ENCODE assay signal across 8 cellular contexts in the genomic region with DNA sequence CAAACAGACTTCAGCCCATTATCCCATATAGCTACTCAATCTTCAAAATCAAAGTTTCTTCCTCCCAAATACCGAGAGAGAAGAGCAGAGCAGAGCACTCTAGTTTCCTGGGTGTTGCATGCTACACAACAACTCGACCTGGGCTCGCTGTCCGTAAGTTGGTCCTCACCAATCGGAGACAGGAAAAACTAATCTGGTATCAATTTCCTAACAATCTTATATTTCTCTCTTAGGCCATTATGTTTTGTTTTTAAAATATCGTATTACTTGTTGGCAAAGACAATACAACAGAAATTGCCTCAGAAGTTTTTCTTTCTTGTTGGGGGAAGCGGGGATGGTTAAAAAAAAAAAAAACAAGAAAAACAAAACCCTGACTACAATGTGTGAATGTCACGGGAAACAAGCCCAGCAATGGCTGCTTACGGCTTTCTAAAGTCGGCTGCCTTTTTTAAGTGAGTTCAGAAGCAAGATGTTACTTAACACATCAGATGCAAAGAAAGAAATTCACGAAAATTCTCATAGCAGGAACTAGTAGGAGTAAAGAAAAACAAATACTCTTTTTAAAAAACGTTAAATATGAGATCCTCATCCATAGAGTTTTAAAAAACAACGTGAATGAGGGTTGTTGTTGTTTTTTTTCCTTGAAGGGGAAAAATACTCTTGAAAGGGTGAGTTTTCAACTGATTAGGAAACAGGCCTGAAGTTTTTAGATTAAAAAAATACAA. TPM values are rescaled to one million over a fixed set of nuclear protein-coding genes. Genes with fewer than 3 reads are reported as not detected.
A peak's percentile ranks its signal among the peaks of the same experiment; 100 is the strongest.
DNase-seq lines count a peak whose midpoint lies in the region; ATAC-seq and TF ChIP-seq lines count a peak whose summit lies in the region.

No MANE protein-coding gene starts in this region.

- POLR2A ChIA-PET in naive thymus-derived CD8-positive, alpha-beta T cell (lab: Charles Lee): interaction anchor here (1.2 to 1.4 kb wide), 3 partner anchors 10 to 22 kb away, joined by 3 to 5 read pairs (median 4); no protein-coding TSS in a partner anchor

- H3K4me3 ChIP-seq in AG09309 (ENCODE audit: control insufficient read depth, low read depth, low read length): peak overlapping the region; percentile 73
- H3K4me3 ChIP-seq in SJCRH30: peak overlapping the region; percentile 70

- no peaks in the 10 kb centered on the region for H3K27me3 ChIP-seq in SJCRH30

- peaks cover 17% of the 10 kb centered on the region for H3K27me3 Mint-ChIP-seq in endothelial cell (ENCODE audit: unreplicated experiment)
- H3K27me3 Mint-ChIP-seq in naive thymus-derived CD8-positive, alpha-beta T cell: no peaks in the 10 kb centered on the region

- no peak for TF ChIP-seq CTCF in AG09309 (IDR thresholded peaks at IDR 0.05; ENCODE audit: control insufficient read depth, insufficient read depth, low read depth, low read length, missing control alignments)
- no peak for TF ChIP-seq CTCF in GM13976 (IDR thresholded peaks at IDR 0.05; ENCODE audit: borderline replicate concordance, control extremely low read depth, extremely low read depth, insufficient read depth, missing control alignments)
- no peak for TF ChIP-seq CTCF in endothelial cell (IDR thresholded peaks at IDR 0.05; ENCODE audit: unreplicated experiment)

- DNase-seq in AG09309 (ENCODE audit: low read depth): no peak
- DNase-seq in GM13976 (ENCODE audit: low spot score): peak; percentile 42
- DNase-seq in SJCRH30: peak; percentile 39 to 67
- no peak for DNase-seq in endothelial cell (ENCODE audit: low spot score)
- peak in 3 of 10 donors; percentile 52 to 61 (median 56) for DNase-seq in naive thymus-derived CD8-positive, alpha-beta T cell
- no peak for DNase-seq in SKM-1 (lab: John Stamatoyannopoulos, UW; ENCODE audit: unreplicated experiment)
- no peak for DNase-seq in ecto neural progenitor cell (ENCODE audit: low spot score)

- peaks cover 64% of the 10 kb centered on the region for H3K4me1 Mint-ChIP-seq in endothelial cell (ENCODE audit: unreplicated experiment)
- peaks cover 29 to 71% (median 55%) of the 10 kb centered on the region in 4 donors for H3K4me1 Mint-ChIP-seq in naive thymus-derived CD8-positive, alpha-beta T cell

- in situ Hi-C loops in GM13976 (cut with MboI; ENCODE audit: low sequenced_read_pairs, unreplicated experiment): no loop called here

- peak overlapping the region; percentile 89 for H3K27ac ChIP-seq in SJCRH30

- H3K4me1 ChIP-seq in SJCRH30: peaks cover 13% of the 10 kb centered on the region

- H3K36me3 Mint-ChIP-seq in endothelial cell (ENCODE audit: low read depth, unreplicated experiment): peaks cover 8% of the 10 kb centered on the region
- H3K36me3 Mint-ChIP-seq in naive thymus-derived CD8-positive, alpha-beta T cell: peaks cover 0 to 6% (median 0%) of the 10 kb centered on the region in 3 donors

- no peaks in the 10 kb centered on the region for H3K9me3 Mint-ChIP-seq in endothelial cell (ENCODE audit: unreplicated experiment)
- no peaks in the 10 kb centered on the region for H3K9me3 Mint-ChIP-seq in naive thymus-derived CD8-positive, alpha-beta T cell

- H3K36me3 ChIP-seq in SJCRH30: no peaks in the 10 kb centered on the region

- H3K27ac Mint-ChIP-seq in endothelial cell (ENCODE audit: unreplicated experiment): peak overlapping the region; percentile 100
- peak overlapping the region; percentile 98 to 100 (median 98) for H3K27ac Mint-ChIP-seq in naive thymus-derived CD8-positive, alpha-beta T cell

- ATAC-seq in naive thymus-derived CD8-positive, alpha-beta T cell: peak in 1 of 2 donors; percentile 24
- no peak for ATAC-seq in HG03469 (IDR thresholded peaks at IDR 0.05; ENCODE audit: unreplicated experiment)

- H3K9me3 ChIP-seq in SJCRH30 (replicated peaks): no peaks in the 10 kb centered on the region

- peak overlapping the region; percentile 100 for H3K4me3 Mint-ChIP-seq in endothelial cell (ENCODE audit: unreplicated experiment)
- H3K4me3 Mint-ChIP-seq in naive thymus-derived CD8-positive, alpha-beta T cell: peak overlapping the region; percentile 96 to 100 (median 99)

RNA-seq across cellular contexts. Expression of a gene that starts 1.9 kb away (rescaled TPM):
- 49.3 and 52.7 TPM in 2 replicates for total RNA-seq in SJCRH30 (2014; rRNA removed; shearing (Covaris generic))
- 120 TPM for total RNA-seq in endothelial cell (ENCODE audit: unreplicated experiment)
- 10 to 100 TPM; 28.9 to 31.3 TPM for total RNA-seq in naive thymus-derived CD8-positive, alpha-beta T cell
- 10 to 100 TPM; 19.3 to 25.7 (median 20.5) TPM for polyA plus RNA-seq in naive thymus-derived CD8-positive, alpha-beta T cell

Comparison
In these comparisons a context has a peak if more than half of its experiments do, and no peak if none do; other contexts are left out.
1. DNase-seq: peak in GM13976 (single experiment) and SJCRH30 (2 of 2); none in AG09309 (single experiment), endothelial cell (single experiment), SKM-1 (single experiment) and ecto neural progenitor cell (single experiment).